Comparison of ENCODE assay signal across 8 cellular contexts in genomic region chr19:16330368-16330801, GRCh38. TPM values are rescaled to one million over a fixed set of nuclear protein-coding genes. Genes with fewer than 3 reads are reported as not detected.
DNase-seq lines count a peak whose midpoint lies in the region; ATAC-seq, FAIRE-seq and TF ChIP-seq lines count a peak whose summit lies in the region.

No MANE protein-coding gene starts in this region.

- no peaks in the 10 kb centered on the region for H3K9me3 Mint-ChIP-seq in activated CD8-positive, alpha-beta T cell treated with anti-CD3 and anti-CD28 coated beads, Interleukin-2, amount 10 ng/mL, durations not matched to agents 7 days and 5 days (ENCODE audit: insufficient read depth)
- no peaks in the 10 kb centered on the region for H3K9me3 Mint-ChIP-seq in endodermal cell

- peak; percentile 99 for FAIRE-seq in GM12891 (lab: Jason Lieb, UNC)
- FAIRE-seq in pancreas (lab: Jason Lieb, UNC) = no peak

- DNase-seq in GM12891 (ENCODE audit: insufficient read length, low spot score) (peak; percentile 66), endodermal cell (peak; percentile 71), pancreas (peak; percentile 16 to 78 (median 54)), uterus (peak; percentile 54 to 75)
- DNase-seq in activated CD8-positive, alpha-beta T cell treated with anti-CD3 and anti-CD28 coated beads, Interleukin-2, amount 10 ng/mL, durations not matched to agents 7 days and 5 days = peak; percentile 94

- TF ChIP-seq CTCF in KMS-11 (conservative IDR thresholded peaks at IDR 0.05; ENCODE audit: low read depth, low read length) (no peak), endodermal cell (conservative IDR thresholded peaks at IDR 0.05) (no peak), pancreas (IDR thresholded peaks at IDR 0.05) (no peak), uterus (IDR thresholded peaks at IDR 0.05) (no peak)

- peak overlapping the region; percentile 45; the same call in 1 of the 2 replicates for H3K27ac ChIP-seq in KMS-11
- no peak overlapping the region for H3K27ac ChIP-seq in endodermal cell (ENCODE audit: low read depth, low read length)
- no peak overlapping the region for H3K27ac ChIP-seq in pancreas
- H3K27ac ChIP-seq in uterus = peak overlapping the region; percentile 54 to 95

- H3K36me3 ChIP-seq in KMS-11 (ENCODE audit: insufficient read depth) = no peaks in the 10 kb centered on the region
- no peaks in the 10 kb centered on the region for H3K36me3 ChIP-seq in endodermal cell (ENCODE audit: control insufficient read depth, insufficient read depth, low read length)
- H3K36me3 ChIP-seq in pancreas = no peaks in the 10 kb centered on the region
- no peaks in the 10 kb centered on the region for H3K36me3 ChIP-seq in uterus

- H3K9me3 ChIP-seq in endodermal cell (ENCODE audit: control insufficient read depth, low read length) (no peaks in the 10 kb centered on the region), pancreas (no peaks in the 10 kb centered on the region), uterus (no peaks in the 10 kb centered on the region)

- POLR2A ChIA-PET in activated CD8-positive, alpha-beta T cell treated with anti-CD3 and anti-CD28 coated beads, Interleukin-2, amount 10 ng/mL, durations not matched to agents 7 days and 5 days (lab: Charles Lee) = interaction anchor here (0.7 to 11.0 kb wide), 9 partner anchors 9 to 133 kb away, joined by 3 to 556 read pairs (median 5); partner anchors contain the start of gene AP1M1

- H3K4me1 ChIP-seq in KMS-11 (ENCODE audit: low read depth, poor library complexity, severe bottlenecking) (peaks cover 56% of the 10 kb centered on the region), endodermal cell (ENCODE audit: control insufficient read depth, insufficient read depth, low read length) (no peaks in the 10 kb centered on the region), pancreas (no peaks in the 10 kb centered on the region), uterus (peaks cover 7 to 15% of the 10 kb centered on the region in 2 donors)

- H3K9ac ChIP-seq in KMS-11 (no peak overlapping the region), endodermal cell (ENCODE audit: extremely low read depth, low read length, poor library complexity, severe bottlenecking) (no peak overlapping the region)

- peaks cover 25% of the 10 kb centered on the region for H3K27me3 Mint-ChIP-seq in activated CD8-positive, alpha-beta T cell treated with anti-CD3 and anti-CD28 coated beads, Interleukin-2, amount 10 ng/mL, durations not matched to agents 7 days and 5 days (ENCODE audit: low read depth)
- peaks cover 49% of the 10 kb centered on the region for H3K27me3 Mint-ChIP-seq in endodermal cell (ENCODE audit: insufficient read depth)

- H3K4me1 Mint-ChIP-seq in activated CD8-positive, alpha-beta T cell treated with anti-CD3 and anti-CD28 coated beads, Interleukin-2, amount 10 ng/mL, durations not matched to agents 7 days and 5 days (ENCODE audit: low read depth) = peaks cover 64% of the 10 kb centered on the region
- H3K4me1 Mint-ChIP-seq in endodermal cell = peaks cover 6% of the 10 kb centered on the region

- H3K27me3 ChIP-seq in KMS-11 (ENCODE audit: insufficient read depth, low read depth) = no peaks in the 10 kb centered on the region; the same call in 1 of the 2 replicates
- H3K27me3 ChIP-seq in endodermal cell (ENCODE audit: control insufficient read depth, insufficient read depth, low read length, poor library complexity, severe bottlenecking) = peaks cover 51% of the 10 kb centered on the region
- no peaks in the 10 kb centered on the region for H3K27me3 ChIP-seq in pancreas
- H3K27me3 ChIP-seq in uterus = no peaks in the 10 kb centered on the region

- CTCF ChIA-PET in activated CD8-positive, alpha-beta T cell treated with anti-CD3 and anti-CD28 coated beads, Interleukin-2, amount 10 ng/mL, durations not matched to agents 7 days and 5 days (lab: Charles Lee) = interaction anchor here (0.8 to 4.8 kb wide), 14 partner anchors 9 to 86 kb away, joined by 3 to 70 read pairs (median 4); no protein-coding TSS in a partner anchor

- 58 to 67% methylated on average over 3 to 8 of the region's 8 CpGs for WGBS in endodermal cell (ENCODE audit: insufficient coverage in 1 of 2, insufficient read length in 1 of 2), 2 experiments
- 24 to 26% methylated on average over 8 of the region's 8 CpGs for WGBS in pancreas, 2 donors

- peak overlapping the region; percentile 91 for H3K4me3 Mint-ChIP-seq in activated CD8-positive, alpha-beta T cell treated with anti-CD3 and anti-CD28 coated beads, Interleukin-2, amount 10 ng/mL, durations not matched to agents 7 days and 5 days
- H3K4me3 Mint-ChIP-seq in endodermal cell = no peak overlapping the region

- intact Hi-C loops in pancreas (cut with DNase I) = no loop called here
- intact Hi-C loops in uterus (cut with DNase I; ENCODE audit: low total_unique reads) = loop anchor here (10.0 kb wide), 1 partner anchor 54 kb away; no protein-coding TSS in a partner anchor

- H3K36me3 Mint-ChIP-seq in activated CD8-positive, alpha-beta T cell treated with anti-CD3 and anti-CD28 coated beads, Interleukin-2, amount 10 ng/mL, durations not matched to agents 7 days and 5 days (ENCODE audit: low read depth) = peaks cover 45% of the 10 kb centered on the region
- H3K36me3 Mint-ChIP-seq in endodermal cell (ENCODE audit: low read depth) = no peaks in the 10 kb centered on the region

- H4K20me1 ChIP-seq in KMS-11 (ENCODE audit: insufficient read depth) = no peaks in the 10 kb centered on the region

- H3K79me2 ChIP-seq in KMS-11 (ENCODE audit: insufficient read depth, low read depth) = no peaks in the 10 kb centered on the region

- TF ChIP-seq POLR2A in GM12891 (IDR thresholded peaks at IDR 0.05; ENCODE audit: low read depth, low read length) = no peak
- no peak for TF ChIP-seq POLR2A in uterus (IDR thresholded peaks at IDR 0.05)

- H3K4me2 ChIP-seq in KMS-11 = peak overlapping the region; percentile 56; the same call in 1 of the 2 replicates

- H3K4me3 ChIP-seq in KMS-11 (IDR thresholded peaks at IDR 0.05; ENCODE audit: insufficient read depth, low read depth, low read length) (no peak overlapping the region), endodermal cell (ENCODE audit: low read length) (no peak overlapping the region), pancreas (no peak overlapping the region), uterus (no peak overlapping the region)

- peak overlapping the region; percentile 82 for H3K27ac Mint-ChIP-seq in activated CD8-positive, alpha-beta T cell treated with anti-CD3 and anti-CD28 coated beads, Interleukin-2, amount 10 ng/mL, durations not matched to agents 7 days and 5 days
- H3K27ac Mint-ChIP-seq in endodermal cell = no peak overlapping the region

- ATAC-seq in activated CD8-positive, alpha-beta T cell treated with anti-CD3 and anti-CD28 coated beads, Interleukin-2, amount 10 ng/mL, durations not matched to agents 7 days and 5 days = peak; percentile 69
- ATAC-seq in pancreas (peak; percentile 32 to 67 (median 50)), HG02571 (IDR thresholded peaks at IDR 0.05; ENCODE audit: unreplicated experiment) (no peak), GM21381 (IDR thresholded peaks at IDR 0.05; ENCODE audit: unreplicated experiment) (no peak)

- H2AFZ ChIP-seq in KMS-11 (ENCODE audit: low read depth) = peak overlapping the region; percentile 39; the same call in 1 of the 2 replicates

TF ChIP-seq in GM12891, 5 proteins besides CTCF, POLR2A, EP300 and RAD21:
- no peak for TF ChIP-seq SPI1 (IDR thresholded peaks at IDR 0.05; ENCODE audit: low read depth, low read length)

RNA-seq across cellular contexts. Expression of gene KLF2, which starts 5.8 kb away (rescaled TPM):
- 4.0 TPM for polyA plus RNA-seq in GM12891 (2012; ENCODE audit: low read depth, missing spikeins)
- 100 to 1,000 TPM in 1 of 2 experiments, 10 to 100 TPM in 1; 96.0 to 100 TPM for total RNA-seq in activated CD8-positive, alpha-beta T cell treated with anti-CD3 and anti-CD28 coated beads, Interleukin-2, amount 10 ng/mL, durations not matched to agents 7 days and 5 days
- 1 to 10 TPM in 1 of 2 donors, under 1 TPM in 1; 0.22 to 1.4 TPM for total RNA-seq in endodermal cell
- polyA plus RNA-seq in endodermal cell (2013, experiment 1 of 2) = 0.25 TPM
- 0.17 TPM for polyA plus RNA-seq in endodermal cell (2013, experiment 2 of 2)
- 10 to 100 TPM in 2 of 6 donors, 1 to 10 TPM in 4; 3.1 to 12.0 (median 5.8) TPM for total RNA-seq in pancreas
- polyA plus RNA-seq in pancreas = 1 to 10 TPM; 3.4 to 3.7 TPM
- 100 to 1,000 TPM in 2 of 4 donors, 10 to 100 TPM in 2; 16.5 to 139 (median 81.8) TPM for total RNA-seq in uterus

Comparison
In these comparisons a context has a peak if more than half of its experiments do, and no peak if none do; other contexts are left out.
1. H3K27ac ChIP-seq: peak in KMS-11 (single experiment) and uterus (2 of 2); none in endodermal cell (single experiment) and pancreas (0 of 4).
2. ATAC-seq: peak in activated CD8-positive, alpha-beta T cell treated with anti-CD3 and anti-CD28 coated beads, Interleukin-2, amount 10 ng/mL, durations not matched to agents 7 days and 5 days (single experiment) and pancreas (4 of 4); none in HG02571 (single experiment) and GM21381 (single experiment).
3. Peak in every context shown above with its lines, with median percentiles within 50 percentile points of each other: DNase-seq.